Comparison of ENCODE assay signal across 8 cellular contexts in genomic region chr19:6459356-6460098, GRCh38. TPM values are rescaled to one million over a fixed set of nuclear protein-coding genes. Genes with fewer than 3 reads are reported as not detected.
DNase-seq lines count a peak whose midpoint lies in the region; ATAC-seq and TF ChIP-seq lines count a peak whose summit lies in the region.

SLC25A23 (minus strand) TSS chr19:6459792; CDS start chr19:6459628, 164 bp downstream.

- H2BK120ac ChIP-seq in IMR-90 (ENCODE audit: low read depth, low read length): 0 out of 2 replicates have a peak within 1 kb of the TSS, but pooled peaks have one; percentile 55

- H2BK20ac ChIP-seq in IMR-90 (ENCODE audit: low read depth, low read length): no peak within 1 kb of the TSS

- H4K20me1 ChIP-seq in IMR-90 (ENCODE audit: insufficient read depth, low read length): no peaks in the 10 kb centered on the region

- POLR2A ChIA-PET in Caco-2 (lab: Charles Lee) (interaction anchor here (0.8 to 1.4 kb wide), 2 partner anchors 34 to 87 kb away, joined by 3 to 9 read pairs; partner anchors contain the start of genes ALKBH7 and KHSRP), IMR-90 (lab: Charles Lee; ENCODE audit: unreplicated experiment) (no interaction called here)

- no peak for TF ChIP-seq POLR2A in IMR-90 (IDR thresholded peaks at IDR 0.05; ENCODE audit: low read depth, low read length)

- H2BK15ac ChIP-seq in IMR-90 (ENCODE audit: low read depth, low read length): no peak within 1 kb of the TSS; the same call in 2 of the 3 replicates

- TF ChIP-seq CTCF in Caco-2 (IDR thresholded peaks at IDR 0.05; ENCODE audit: insufficient read depth in 1 of 2, low read depth in 1 of 2, low read length in 1 of 2, severe bottlenecking in 1 of 2, unreplicated experiment in 1 of 2) (no peak), GM20000 (IDR thresholded peaks at IDR 0.05; ENCODE audit: extremely low read depth, missing control alignments) (no peak), IMR-90 (conservative IDR thresholded peaks at IDR 0.05; ENCODE audit: low read depth, low read length) (no peak), right atrium auricular region (IDR thresholded peaks at IDR 0.05) (no peak), psoas muscle (IDR thresholded peaks at IDR 0.05) (no peak)

- peak; percentile 84 to 85 for DNase-seq in Caco-2
- DNase-seq in GM20000 (ENCODE audit: low spot score): peak; percentile 94
- peak; percentile 64 for DNase-seq in IMR-90
- peak; percentile 44 for DNase-seq in T follicular helper cell (ENCODE audit: low read depth)
- peak in 55 of 58 donors; percentile 36 to 85 (median 70) for DNase-seq in anterior cingulate cortex (lab: John Stamatoyannopoulos, UW)
- DNase-seq in right atrium auricular region (ENCODE audit: low spot score): peak; percentile 62
- DNase-seq in psoas muscle: peak; percentile 68 to 78

- H4K8ac ChIP-seq in IMR-90 (ENCODE audit: low read depth in 2 of 2, low read length in 2 of 2): peak within 1 kb of the TSS in 1 of 2 experiments; percentile 59; a peak in 1 of 4 replicates

- no peaks in the 10 kb centered on the region; the same call in 1 of the 2 replicates for H3K9me1 ChIP-seq in IMR-90 (ENCODE audit: insufficient read depth, low read length)

- no peak within 1 kb of the TSS for H3K56ac ChIP-seq in IMR-90 (ENCODE audit: extremely low read depth, insufficient read depth, low read length)

- in situ Hi-C loops in IMR-90 (cut with MboI; ENCODE audit: low sequenced_read_pairs): no loop called here

- ATAC-seq in IMR-90 (ENCODE audit: low read depth): peak; percentile 81
- peak; percentile 60 to 79 (median 71) for ATAC-seq in psoas muscle
- ATAC-seq in GM19395 (IDR thresholded peaks at IDR 0.05; ENCODE audit: unreplicated experiment): no peak

- H3K18ac ChIP-seq in IMR-90 (ENCODE audit: low read depth, low read length): no peak within 1 kb of the TSS; the same call in 1 of the 2 replicates

- H2BK5ac ChIP-seq in IMR-90 (ENCODE audit: low read depth, low read length, poor library complexity, severe bottlenecking): no peak within 1 kb of the TSS

- H3K4ac ChIP-seq in IMR-90 (ENCODE audit: low read depth, low read length): no peak within 1 kb of the TSS

- dilution Hi-C loops in IMR-90 (cut with HindIII; ENCODE audit: low sequenced_read_pairs, unreplicated experiment): no loop called here

- H3K4me2 ChIP-seq in IMR-90 (ENCODE audit: low read depth, low read length): peak within 1 kb of the TSS; percentile 96

- H4K91ac ChIP-seq in IMR-90 (ENCODE audit: insufficient read depth, low read depth, low read length): no peak within 1 kb of the TSS; the same call in 1 of the 2 replicates

- peak within 1 kb of the TSS; percentile 86 for H3K4me3 Mint-ChIP-seq in Caco-2 (ENCODE audit: unreplicated experiment)

- no peak within 1 kb of the TSS for H3K23ac ChIP-seq in IMR-90 (ENCODE audit: low read depth, low read length)

- peak within 1 kb of the TSS; percentile 50 for H3K4me3 ChIP-seq in Caco-2 (ENCODE audit: low read depth, low read length)
- peak within 1 kb of the TSS; percentile 61 for H3K4me3 ChIP-seq in IMR-90 (ENCODE audit: insufficient read depth, low read depth, low read length)
- peak within 1 kb of the TSS; percentile 55 to 68 for H3K4me3 ChIP-seq in right atrium auricular region
- H3K4me3 ChIP-seq in psoas muscle: peak within 1 kb of the TSS; percentile 86

- peaks cover 0 to 3% of the 10 kb centered on the region in 2 experiments; a peak in 1 of 4 replicates for H3K79me1 ChIP-seq in IMR-90 (ENCODE audit: low read depth in 1 of 2, low read length in 2 of 2)

- BruUV-seq in Caco-2 (replicated peaks; lab: Mats Ljungman, UMichigan) (no TSS peak), IMR-90 (replicated peaks; lab: Mats Ljungman, UMichigan) (no TSS peak)

- H3K9me3 Mint-ChIP-seq in Caco-2 (ENCODE audit: unreplicated experiment): no peaks in the 10 kb centered on the region

- peaks cover 7% of the 10 kb centered on the region for H3K4me1 Mint-ChIP-seq in Caco-2 (ENCODE audit: low read depth, unreplicated experiment)

- H3K27me3 ChIP-seq in Caco-2 (replicated peaks; ENCODE audit: control insufficient read depth, insufficient read depth, low read length) (no peaks in the 10 kb centered on the region), IMR-90 (ENCODE audit: control insufficient read depth, insufficient read depth, low read length) (peaks cover 11% of the 10 kb centered on the region), right atrium auricular region (peaks cover 5 to 9% of the 10 kb centered on the region in 2 donors), psoas muscle (ENCODE audit: insufficient read depth in 3 of 3, low read length in 2 of 3) (peaks cover 0 to 19% (median 7%) of the 10 kb centered on the region in 3 donors)

- peak within 1 kb of the TSS; percentile 98 for H2AFZ ChIP-seq in IMR-90 (replicated peaks; ENCODE audit: low read length, poor library complexity)

- peak within 1 kb of the TSS; percentile 87 for H3K27ac Mint-ChIP-seq in Caco-2 (ENCODE audit: unreplicated experiment)

- H2AK5ac ChIP-seq in IMR-90 (ENCODE audit: low read depth, low read length): 0 out of 2 replicates have a peak within 1 kb of the TSS, but pooled peaks have one; percentile 12

- H2AK9ac ChIP-seq in IMR-90 (replicated peaks; ENCODE audit: low read depth, low read length, poor library complexity): peak within 1 kb of the TSS; percentile 52

- peaks cover 3% of the 10 kb centered on the region for H3K36me3 ChIP-seq in Caco-2 (ENCODE audit: control insufficient read depth, insufficient read depth, low read length)
- H3K36me3 ChIP-seq in IMR-90 (ENCODE audit: control insufficient read depth, insufficient read depth, low read length): peaks cover 1% of the 10 kb centered on the region; the same call in 1 of the 2 replicates
- H3K36me3 ChIP-seq in right atrium auricular region: peaks cover 16% of the 10 kb centered on the region
- H3K36me3 ChIP-seq in psoas muscle (ENCODE audit: insufficient read depth in 1 of 2, low read depth in 1 of 2): peaks cover 0 to 23% of the 10 kb centered on the region in 2 donors

- intact Hi-C loops in Caco-2 (cut with micrococcal nuclease; ENCODE audit: unreplicated experiment): loop anchor here (1.0 kb wide), 1 partner anchor 17 kb away; no protein-coding TSS in a partner anchor
- intact Hi-C loops in IMR-90 (cut with micrococcal nuclease): loop anchor here (1.0 to 10.0 kb wide), 3 partner anchors 278 to 665 kb away; partner anchors contain the start of genes DUS3L and GPR108
- intact Hi-C loops in psoas muscle (cut with DNase I): no loop called here

- H3K36me3 Mint-ChIP-seq in Caco-2 (ENCODE audit: insufficient read depth, unreplicated experiment): peaks cover 36% of the 10 kb centered on the region

- CTCF ChIA-PET in Caco-2 (lab: Charles Lee) (interaction anchor here (0.6 to 0.7 kb wide), 2 partner anchors 34 to 883 kb away, joined by 3 read pairs; partner anchors contain the start of gene KHSRP), IMR-90 (lab: Yijun Ruan, JAX) (no interaction called here)

- H3K9ac ChIP-seq in IMR-90 (ENCODE audit: low read depth, low read length): peak within 1 kb of the TSS; percentile 27

- 0% methylated on average over 13 of the region's 62 CpGs; no CpG with 5 or more reads in 1 of the 2 experiments for WGBS in IMR-90 (ENCODE audit: extremely low coverage in 2 of 2, insufficient read length in 1 of 2), 2 experiments
- WGBS in psoas muscle, 3 donors: 1 to 2% (median 1%) methylated on average over 28 to 58 of the region's 62 CpGs

- H3K9me3 ChIP-seq in Caco-2 (no peaks in the 10 kb centered on the region), IMR-90 (ENCODE audit: control insufficient read depth, insufficient read depth, low read length) (peaks cover 2% of the 10 kb centered on the region; the same call in 1 of the 2 replicates), right atrium auricular region (peaks cover 0 to 4% of the 10 kb centered on the region in 2 donors), psoas muscle (no peaks in the 10 kb centered on the region)

- H3K4me1 ChIP-seq in Caco-2: no peaks in the 10 kb centered on the region
- H3K4me1 ChIP-seq in IMR-90 (ENCODE audit: control insufficient read depth, insufficient read depth, low read length): peaks cover 3% of the 10 kb centered on the region; the same call in 1 of the 2 replicates
- peaks cover 0 to 27% of the 10 kb centered on the region in 2 donors for H3K4me1 ChIP-seq in right atrium auricular region
- H3K4me1 ChIP-seq in psoas muscle: peaks cover 9% of the 10 kb centered on the region

- H4K5ac ChIP-seq in IMR-90 (ENCODE audit: low read depth, low read length): no peak within 1 kb of the TSS

- no peaks in the 10 kb centered on the region for H3K27me3 Mint-ChIP-seq in Caco-2 (ENCODE audit: insufficient read depth, unreplicated experiment)

- TF ChIP-seq RAD21 in IMR-90 (IDR thresholded peaks at IDR 0.05; ENCODE audit: low read length): no peak

- H3K27ac ChIP-seq in IMR-90 (ENCODE audit: insufficient read depth, low read length) (peak within 1 kb of the TSS; percentile 4; the same call in 1 of the 2 replicates), right atrium auricular region (peak within 1 kb of the TSS; percentile 81 to 83), psoas muscle (peak within 1 kb of the TSS; percentile 72)

- no peak within 1 kb of the TSS for H3K14ac ChIP-seq in IMR-90 (replicated peaks; ENCODE audit: low read depth, low read length)

TF ChIP-seq in IMR-90, 13 proteins besides CTCF, POLR2A, EP300 and RAD21 (continues in another document):
- TF ChIP-seq BHLHE40 (IDR thresholded peaks at IDR 0.05; ENCODE audit: low read depth, low read length) (no peak), SMC3 (IDR thresholded peaks at IDR 0.05; ENCODE audit: low read depth, low read length) (no peak), MAFK (IDR thresholded peaks at IDR 0.05; ENCODE audit: low read depth, low read length) (no peak), RFX5 (IDR thresholded peaks at IDR 0.05; ENCODE audit: low read depth, low read length) (no peak), CEBPB (IDR thresholded peaks at IDR 0.05; ENCODE audit: low read depth, low read length) (no peak), CHD1 (IDR thresholded peaks at IDR 0.05; ENCODE audit: low read depth, low read length) (no peak), MXI1 (IDR thresholded peaks at IDR 0.05; ENCODE audit: borderline replicate concordance, low read depth, low read length) (no peak), NFE2L2 (IDR thresholded peaks at IDR 0.05; ENCODE audit: low read depth, low read length) (no peak)

RNA-seq across cellular contexts. Expression of gene SLC25A23, which starts in this region (rescaled TPM):
- total RNA-seq in Caco-2 (2022): 70.5 and 73.5 TPM in 2 replicates
- 7.0 and 7.8 TPM in 2 replicates for total RNA-seq in IMR-90 (2012; rRNA removed)
- 7.6 and 8.2 TPM in 2 replicates for polyA plus RNA-seq in IMR-90 (2012; rRNA removed)
- polyA plus RNA-seq in IMR-90 (2012; cell fraction: cytosol; rRNA removed): 10.1 and 15.8 TPM in 2 replicates
- polyA plus RNA-seq in IMR-90 (2012; cell fraction: nucleus; rRNA removed; ENCODE audit: low replicate concordance): 9.0 and 17.1 TPM in 2 replicates
- total RNA-seq in right atrium auricular region: 100 to 1,000 TPM in 1 of 2 donors, 10 to 100 TPM in 1; 88.7 to 103 TPM
- 10 to 100 TPM; 40.6 to 91.8 (median 67.1) TPM for total RNA-seq in psoas muscle
- polyA plus RNA-seq in psoas muscle: 10 to 100 TPM; 15.0 to 49.4 (median 49.0) TPM

Comparison
In these comparisons a context has a peak if more than half of its experiments do, and no peak if none do; other contexts are left out.
1. DNase-seq: peak in every context shown above with its lines; median percentile 94 in GM20000; 84 in Caco-2; 73 in psoas muscle; 70 in anterior cingulate cortex; 64 in IMR-90; 62 in right atrium auricular region; 44 in T follicular helper cell.
2. H3K27ac ChIP-seq: peak in every context shown above with its lines; median percentile 82 in right atrium auricular region; 72 in psoas muscle; 4 in IMR-90.
3. intact Hi-C loops: an anchor here in Caco-2 (1.0 kb wide) and IMR-90 (1.0 to 10.0 kb wide); none called in psoas muscle.